Comparison of ENCODE assay signal across 13 cellular contexts in the genomic region with DNA sequence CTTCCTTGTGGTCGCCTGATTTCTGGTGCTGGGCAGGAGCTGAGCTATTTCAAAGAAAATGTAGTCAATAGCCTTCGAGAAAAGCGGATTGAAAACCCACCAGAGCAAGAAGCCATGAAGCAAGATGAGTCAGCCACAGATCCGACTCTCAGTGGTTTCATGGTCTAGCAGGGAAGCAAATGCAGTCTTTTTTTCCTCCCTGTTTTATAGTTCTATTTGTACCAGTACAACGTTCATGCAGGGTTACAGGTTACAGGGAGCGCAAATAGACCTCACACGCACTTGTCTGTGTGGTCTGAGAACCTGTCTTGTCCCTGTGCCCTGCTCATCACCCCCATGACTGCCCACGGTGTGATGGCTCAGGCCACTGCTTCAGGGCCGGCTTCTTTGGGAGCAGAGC.
DNase-seq lines count a peak whose midpoint lies in the region; ATAC-seq lines count a peak whose summit lies in the region.
"Had no signal": no experiment of that assay in that cellular context is flagged by ENCODE, and none has a peak within 500 bp of the region (broad histone marks: within the 10 kb centered on the region; RNA-seq: fewer than 3 reads in every experiment).

No MANE protein-coding gene starts in this region.

- no peaks in the 10 kb centered on the region for H3K36me3 Mint-ChIP-seq in activated CD4-positive, alpha-beta T cell treated with anti-CD3 and anti-CD28 coated beads for 36 hours (ENCODE audit: low read depth)
- H3K36me3 Mint-ChIP-seq in activated CD4-positive, alpha-beta T cell treated with anti-CD3 and anti-CD28 coated beads, Interleukin-2, amount 10 ng/mL, durations not matched to agents 24 days and 14 days (ENCODE audit: low read depth) = no peaks in the 10 kb centered on the region
- peaks cover 0 to 19% of the 10 kb centered on the region in 2 donors for H3K36me3 Mint-ChIP-seq in naive B cell
- H3K36me3 Mint-ChIP-seq: natural killer cell treated with Interleukin-12 subunit alpha and Interleukin-12 subunit beta and Interleukin-15 and Interleukin-18, amount 100 ng/mL, for 72 hours had no signal

- CTCF ChIA-PET in activated CD4-positive, alpha-beta T cell treated with anti-CD3 and anti-CD28 coated beads for 36 hours (lab: Charles Lee) = no interaction called here

- peaks cover 2% of the 10 kb centered on the region for H3K27me3 Mint-ChIP-seq in activated CD4-positive, alpha-beta T cell treated with anti-CD3 and anti-CD28 coated beads for 36 hours
- H3K27me3 Mint-ChIP-seq in activated CD4-positive, alpha-beta T cell treated with anti-CD3 and anti-CD28 coated beads, Interleukin-2, amount 10 ng/mL, durations not matched to agents 24 days and 14 days = peaks cover 3% of the 10 kb centered on the region
- peaks cover 4 to 29% (median 17%) of the 10 kb centered on the region in 3 donors for H3K27me3 Mint-ChIP-seq in naive B cell

- intact Hi-C loops in activated CD4-positive, alpha-beta T cell treated with anti-CD3 and anti-CD28 coated beads for 36 hours (cut with DNase I, micrococcal nuclease) = no loop called here
- intact Hi-C loops in activated CD4-positive, alpha-beta T cell treated with anti-CD3 and anti-CD28 coated beads, Interleukin-2, amount 10 ng/mL, durations not matched to agents 24 days and 14 days (cut with micrococcal nuclease) = no loop called here

- peak; percentile 30 for ATAC-seq in activated CD4-positive, alpha-beta T cell treated with anti-CD3 and anti-CD28 coated beads for 36 hours
- peak; percentile 85 for ATAC-seq in GM21825 (IDR thresholded peaks at IDR 0.05; ENCODE audit: unreplicated experiment)
- ATAC-seq in HG03432 (IDR thresholded peaks at IDR 0.05; ENCODE audit: unreplicated experiment) = peak; percentile 92
- ATAC-seq in naive B cell (ENCODE audit: low read depth in 2 of 2) = peak; percentile 54 to 92

- no peak overlapping the region for H3K4me3 Mint-ChIP-seq in activated CD4-positive, alpha-beta T cell treated with anti-CD3 and anti-CD28 coated beads for 36 hours
- H3K4me3 Mint-ChIP-seq in activated CD4-positive, alpha-beta T cell treated with anti-CD3 and anti-CD28 coated beads, Interleukin-2, amount 10 ng/mL, durations not matched to agents 24 days and 14 days = no peak overlapping the region
- peak overlapping the region in 3 of 8 donors; percentile 24 to 40 (median 25) for H3K4me3 Mint-ChIP-seq in naive B cell
- H3K4me3 Mint-ChIP-seq: activated T-cell treated with anti-CD3 and anti-CD28 coated beads, Interleukin-2, amount 50 U/mL, for 4 hours; natural killer cell treated with Interleukin-12 subunit alpha and Interleukin-12 subunit beta and Interleukin-15 and Interleukin-18, amount 100 ng/mL, for 72 hours had no signal

- no peak overlapping the region for H3K27ac Mint-ChIP-seq in activated CD4-positive, alpha-beta T cell treated with anti-CD3 and anti-CD28 coated beads for 36 hours
- H3K27ac Mint-ChIP-seq in activated CD4-positive, alpha-beta T cell treated with anti-CD3 and anti-CD28 coated beads, Interleukin-2, amount 10 ng/mL, durations not matched to agents 24 days and 14 days = no peak overlapping the region
- peak overlapping the region in 3 of 6 donors; percentile 10 to 76 (median 61) for H3K27ac Mint-ChIP-seq in naive B cell

- H3K4me1 Mint-ChIP-seq in activated CD4-positive, alpha-beta T cell treated with anti-CD3 and anti-CD28 coated beads for 36 hours = no peaks in the 10 kb centered on the region
- no peaks in the 10 kb centered on the region for H3K4me1 Mint-ChIP-seq in activated CD4-positive, alpha-beta T cell treated with anti-CD3 and anti-CD28 coated beads, Interleukin-2, amount 10 ng/mL, durations not matched to agents 24 days and 14 days
- H3K4me1 Mint-ChIP-seq in naive B cell = peaks cover 12 to 30% (median 17%) of the 10 kb centered on the region in 3 donors

- POLR2A ChIA-PET in activated CD4-positive, alpha-beta T cell treated with anti-CD3 and anti-CD28 coated beads for 36 hours (lab: Charles Lee) = interaction anchor here (1.0 kb wide), 1 partner anchor 11 kb away, joined by 4 read pairs; no protein-coding TSS in a partner anchor

- DNase-seq in activated CD4-positive, alpha-beta T cell treated with anti-CD3 and anti-CD28 coated beads for 36 hours = no peak
- no peak for DNase-seq in activated CD4-positive, alpha-beta T cell treated with anti-CD3 and anti-CD28 coated beads, Interleukin-2, amount 10 ng/mL, durations not matched to agents 24 days and 14 days
- no peak for DNase-seq in naive B cell
- DNase-seq in SIG-M5 treated with dmso at 0.1 percent for 504 hours (lab: John Stamatoyannopoulos, UW; ENCODE audit: unreplicated experiment) = no peak
- DNase-seq in cerebellar cortex (ENCODE audit: low spot score) = no peak
- DNase-seq in DMS53 treated with DMSO at 0.1 percent for 48 hours (lab: John Stamatoyannopoulos, UW; ENCODE audit: unreplicated experiment) = no peak
- DNase-seq: 8988T; activated T-cell treated with anti-CD3 and anti-CD28 coated beads, Interleukin-2, amount 50 U/mL, for 4 hours; stimulated activated CD4-positive, alpha-beta T cell treated with anti-CD3 and anti-CD28 coated beads, Interleukin-4, amount 100 ng/mL, for 1 hour; upper lobe of left lung had no signal

- peaks cover 2% of the 10 kb centered on the region for H3K9me3 Mint-ChIP-seq in activated CD4-positive, alpha-beta T cell treated with anti-CD3 and anti-CD28 coated beads for 36 hours (ENCODE audit: low read depth)
- H3K9me3 Mint-ChIP-seq in activated CD4-positive, alpha-beta T cell treated with anti-CD3 and anti-CD28 coated beads, Interleukin-2, amount 10 ng/mL, durations not matched to agents 24 days and 14 days = peaks cover 13% of the 10 kb centered on the region
- peaks cover 1 to 23% (median 15%) of the 10 kb centered on the region in 7 donors for H3K9me3 Mint-ChIP-seq in naive B cell
- H3K9me3 Mint-ChIP-seq: activated T-cell treated with anti-CD3 and anti-CD28 coated beads, Interleukin-2, amount 50 U/mL, for 4 hours; natural killer cell treated with Interleukin-12 subunit alpha and Interleukin-12 subunit beta and Interleukin-15 and Interleukin-18, amount 100 ng/mL, for 72 hours had no signal

Comparison
In these comparisons a context has a peak if more than half of its experiments do, and no peak if none do; other contexts are left out.
1. ATAC-seq: peak in every context shown above with its lines; median percentile 92 in HG03432; 85 in GM21825; 73 in naive B cell; 30 in activated CD4-positive, alpha-beta T cell treated with anti-CD3 and anti-CD28 coated beads for 36 hours.